In the genomic region with DNA sequence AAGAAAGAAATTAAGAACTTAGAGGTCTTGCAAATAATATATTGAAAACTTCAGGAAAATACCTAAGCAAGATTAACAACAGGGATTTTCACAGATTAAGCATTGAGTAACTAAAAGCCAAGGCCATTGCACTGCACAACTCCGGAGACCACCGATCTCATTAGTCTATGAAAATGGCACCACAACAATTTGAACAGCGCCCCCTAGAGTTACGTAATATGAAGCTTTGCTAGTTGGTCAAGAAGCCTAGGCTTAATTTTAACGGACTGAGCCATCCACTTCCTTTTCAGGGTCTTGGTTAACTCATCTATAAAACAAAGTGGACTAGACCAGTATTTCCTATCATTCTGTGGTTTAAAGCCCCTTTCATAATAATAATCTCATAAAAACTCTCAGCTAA, we compare ENCODE assay signal across 10 cellular contexts. TPM values are rescaled to one million over a fixed set of nuclear protein-coding genes. Genes with fewer than 3 reads are reported as not detected.
DNase-seq lines count a peak whose midpoint lies in the region; ATAC-seq and TF ChIP-seq lines count a peak whose summit lies in the region.
"Had no signal": no experiment of that assay in that cellular context is flagged by ENCODE, and none has a peak within 500 bp of the region (broad histone marks: within the 10 kb centered on the region; RNA-seq: fewer than 3 reads in every experiment).

No MANE protein-coding gene starts in this region.

- DNase-seq in GM06990 (ENCODE audit: extremely low read depth, insufficient read length) (no peak), KBM-7 (peak; percentile 33), WERI-Rb-1 (no peak), right lobe of liver (no peak), islet precursor cell (no peak), transverse colon (no peak), T1000 (lab: John Stamatoyannopoulos, UW) (no peak)
- DNase-seq in stimulated activated CD4-positive, alpha-beta T cell treated with anti-CD3 and anti-CD28 coated beads, Interleukin-4, amount 100 ng/mL, for 24 hours: no peak
- DNase-seq: left cardiac atrium, NCI-H2171 treated with DMSO at 0.1 percent for 48 hours had no signal

- H3K27me3 ChIP-seq in GM06990 (replicated peaks; ENCODE audit: control insufficient read depth, insufficient read depth, low read length) (no peaks in the 10 kb centered on the region), WERI-Rb-1 (ENCODE audit: insufficient read depth, low read depth, severe bottlenecking) (no peaks in the 10 kb centered on the region), right lobe of liver (no peaks in the 10 kb centered on the region), transverse colon (no peaks in the 10 kb centered on the region)

- H3K9me3 ChIP-seq in WERI-Rb-1 (ENCODE audit: severe bottlenecking) (no peaks in the 10 kb centered on the region), right lobe of liver (no peaks in the 10 kb centered on the region), transverse colon (no peaks in the 10 kb centered on the region)

- TF ChIP-seq EP300 in transverse colon (IDR thresholded peaks at IDR 0.05; ENCODE audit: low read depth): no peak

- TF ChIP-seq CTCF in GM06990 (IDR thresholded peaks at IDR 0.05; ENCODE audit: insufficient read depth, low read length, poor library complexity, severe bottlenecking) (peak; percentile 31), WERI-Rb-1 (IDR thresholded peaks at IDR 0.05; ENCODE audit: low read depth, low read length) (peak; percentile 32; the same call in 1 of the 2 replicates), right lobe of liver (IDR thresholded peaks at IDR 0.05) (peak in 3 of 4 donors; percentile 24 to 29 (median 26)), transverse colon (IDR thresholded peaks at IDR 0.05) (peak in 1 of 5 experiments; percentile 15)

- H3K36me3 ChIP-seq in GM06990 (ENCODE audit: control insufficient read depth, insufficient read depth, low read length) (no peaks in the 10 kb centered on the region), WERI-Rb-1 (no peaks in the 10 kb centered on the region), right lobe of liver (no peaks in the 10 kb centered on the region), transverse colon (no peaks in the 10 kb centered on the region)

- no peak for ATAC-seq in right lobe of liver
- ATAC-seq: left cardiac atrium had no signal

- intact Hi-C loops in right lobe of liver (cut with DNase I): no loop called here
- intact Hi-C loops in transverse colon (cut with DNase I; ENCODE audit: low total_unique reads): loop anchor here (5.0 kb wide), 1 partner anchor 769 kb away; no protein-coding TSS in a partner anchor

- no peak overlapping the region for H3K27ac ChIP-seq in WERI-Rb-1
- H3K27ac ChIP-seq in right lobe of liver: no peak overlapping the region
- H3K27ac ChIP-seq in transverse colon: no peak overlapping the region

- WGBS in right lobe of liver (ENCODE audit: insufficient coverage, low coverage, low lambda C conversion rate, missing lambda C conversion rate): 69% methylated on average over 5 of the region's 5 CpGs
- 82 to 87% methylated on average over 2 to 5 of the region's 5 CpGs for WGBS in transverse colon (ENCODE audit: low coverage in 1 of 2), 2 donors

- H3K4me3 ChIP-seq in GM06990 (replicated peaks; ENCODE audit: low read depth, low read length) (no peak overlapping the region), WERI-Rb-1 (ENCODE audit: low read depth, low read length) (no peak overlapping the region), right lobe of liver (no peak overlapping the region), transverse colon (no peak overlapping the region)

- H3K4me1 ChIP-seq in right lobe of liver (no peaks in the 10 kb centered on the region), transverse colon (no peaks in the 10 kb centered on the region)

- TF ChIP-seq POLR2A in right lobe of liver (IDR thresholded peaks at IDR 0.05) (no peak), transverse colon (IDR thresholded peaks at IDR 0.05) (no peak)

- in situ Hi-C loops in KBM-7 (cut with MboI; ENCODE audit: low pct_unique_long_range_greater_than_20kb, low sequenced_read_pairs) (no loop called here), transverse colon (cut with MboI; ENCODE audit: low pct_ligation_motif_present in 1 of 4, low pct_unique_long_range_greater_than_20kb in 1 of 4, low sequenced_read_pairs in 3 of 4) (no loop called here)

RNA-seq across cellular contexts. Expression of gene TMEM212, which starts 24.8 kb away (rescaled TPM):
- not detected for total RNA-seq in right lobe of liver
- total RNA-seq in transverse colon: not detected
- total RNA-seq: left cardiac atrium had no signal

RNA-seq across cellular contexts. Expression of gene PLD1, which starts 57.7 kb away (rescaled TPM):
- total RNA-seq in right lobe of liver (10 to 100 TPM; 13.3 to 29.9 (median 18.5) TPM), transverse colon (10 to 100 TPM; 52.1 to 88.3 (median 77.4) TPM)
